1 cellular context compared by ENCODE assay signal in genomic region chr6:80106418-80107235, GRCh38.
TF ChIP-seq lines count a peak whose summit lies in the region.

BCKDHB (plus strand) TSS chr6:80106671; CDS start chr6:80106694, 23 bp downstream.

TF ChIP-seq in HepG2, 621 proteins besides CTCF, POLR2A, EP300 and RAD21 (continued from another document and continues in another):
- TF ChIP-seq, protein P1, sequence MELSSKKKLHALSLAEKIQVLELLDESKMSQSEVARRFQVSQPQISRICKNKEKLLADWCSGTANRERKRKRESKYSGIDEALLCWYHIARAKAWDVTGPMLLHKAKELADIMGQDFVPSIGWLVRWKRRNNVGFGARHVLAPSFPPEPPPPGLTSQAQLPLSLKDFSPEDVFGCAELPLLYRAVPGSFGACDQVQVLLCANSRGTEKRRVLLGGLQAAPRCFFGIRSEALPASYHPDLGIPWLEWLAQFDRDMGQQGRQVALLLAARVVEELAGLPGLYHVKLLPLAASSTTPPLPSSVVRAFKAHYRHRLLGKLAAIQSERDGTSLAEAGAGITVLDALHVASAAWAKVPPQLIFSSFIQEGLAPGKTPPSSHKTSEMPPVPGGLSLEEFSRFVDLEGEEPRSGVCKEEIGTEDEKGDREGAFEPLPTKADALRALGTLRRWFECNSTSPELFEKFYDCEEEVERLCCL (CRISPR knock-in tag; IDR thresholded peaks at IDR 0.05; ENCODE audit: borderline replicate concordance), result no peak
- TF ChIP-seq ZNF660 (CRISPR knock-in tag; IDR thresholded peaks at IDR 0.05; ENCODE audit: borderline replicate concordance, low read depth) (no peak), KLF16 (CRISPR knock-in tag; IDR thresholded peaks at IDR 0.05) (0 out of 4 replicates have a peak, but pooled peaks of 1 of the 2 experiments have one; percentile 64), GMEB1 (CRISPR knock-in tag; IDR thresholded peaks at IDR 0.05; ENCODE audit: borderline replicate concordance) (peak; percentile 81), ZFP82 (CRISPR knock-in tag; IDR thresholded peaks at IDR 0.05; ENCODE audit: borderline replicate concordance) (0 out of 2 replicates have a peak, but pooled peaks have one; percentile 26), ZNF343 (CRISPR knock-in tag; IDR thresholded peaks at IDR 0.05) (no peak), NFKBIZ (CRISPR knock-in tag; IDR thresholded peaks at IDR 0.05) (no peak), MIER2 (CRISPR knock-in tag; IDR thresholded peaks at IDR 0.05) (no peak), PRDM15 (CRISPR knock-in tag; IDR thresholded peaks at IDR 0.05) (no peak), MAZ (IDR thresholded peaks at IDR 0.05; ENCODE audit: borderline replicate concordance, low read depth, low read length) (0 out of 2 replicates have a peak, but pooled peaks have one; percentile 41), MAZ (CRISPR knock-in tag; IDR thresholded peaks at IDR 0.05; ENCODE audit: low read depth) (peak; percentile 56), ZNF7 (CRISPR knock-in tag; IDR thresholded peaks at IDR 0.05) (no peak), PRPF4 (IDR thresholded peaks at IDR 0.05; ENCODE audit: low read depth, low read length, poor library complexity, severe bottlenecking) (no peak), REST (IDR thresholded peaks at IDR 0.05; ENCODE audit: borderline replicate concordance in 1 of 2, low read depth in 1 of 2, low read length in 2 of 2) (peak in 1 of 2 experiments; percentile 35; a peak in 1 of 4 replicates), ZNF335 (CRISPR knock-in tag; IDR thresholded peaks at IDR 0.05) (0 out of 2 replicates have a peak, but pooled peaks have one; percentile 29), TFAP4 (IDR thresholded peaks at IDR 0.05; ENCODE audit: borderline replicate concordance, low read depth) (peak; percentile 35; the same call in 1 of the 2 replicates), HNF4A (CRISPR knock-in tag; IDR thresholded peaks at IDR 0.05) (no peak), ZNF782 (CRISPR knock-in tag; IDR thresholded peaks at IDR 0.05; ENCODE audit: borderline replicate concordance) (no peak), ZNF879 (CRISPR knock-in tag; IDR thresholded peaks at IDR 0.05) (no peak), RFX5 (IDR thresholded peaks at IDR 0.05; ENCODE audit: low read depth, low read length) (peak; percentile 69; the same call in 1 of the 2 replicates), SNAI1 (CRISPR knock-in tag; IDR thresholded peaks at IDR 0.05; ENCODE audit: borderline replicate concordance) (peak; percentile 71; the same call in 1 of the 2 replicates), ZFAT (CRISPR knock-in tag; conservative IDR thresholded peaks at IDR 0.05) (0 out of 2 replicates have a peak, but pooled peaks have one; percentile 56), TAF15 (IDR thresholded peaks at IDR 0.05; ENCODE audit: low read depth, low read length, poor library complexity, severe bottlenecking) (no peak), HOXA3 (CRISPR knock-in tag; IDR thresholded peaks at IDR 0.05) (peak; percentile 76), CEBPB (IDR thresholded peaks at IDR 0.05; ENCODE audit: borderline replicate concordance, low read depth, low read length) (no peak), SRSF4 (IDR thresholded peaks at IDR 0.05; ENCODE audit: low read depth, low read length, poor library complexity, severe bottlenecking) (no peak), HIVEP1 (CRISPR knock-in tag; IDR thresholded peaks at IDR 0.05) (peak; percentile 90), ZNF766 (CRISPR knock-in tag; IDR thresholded peaks at IDR 0.05; ENCODE audit: borderline replicate concordance) (peak; percentile 73; the same call in 1 of the 2 replicates), NFYC (CRISPR knock-in tag; IDR thresholded peaks at IDR 0.05) (peak; percentile 89), NPAS2 (CRISPR knock-in tag; IDR thresholded peaks at IDR 0.05; ENCODE audit: borderline replicate concordance) (no peak), PBX3 (CRISPR knock-in tag; IDR thresholded peaks at IDR 0.05; ENCODE audit: borderline replicate concordance) (0 out of 2 replicates have a peak, but pooled peaks have one; percentile 51)
- TF ChIP-seq, protein P2, sequence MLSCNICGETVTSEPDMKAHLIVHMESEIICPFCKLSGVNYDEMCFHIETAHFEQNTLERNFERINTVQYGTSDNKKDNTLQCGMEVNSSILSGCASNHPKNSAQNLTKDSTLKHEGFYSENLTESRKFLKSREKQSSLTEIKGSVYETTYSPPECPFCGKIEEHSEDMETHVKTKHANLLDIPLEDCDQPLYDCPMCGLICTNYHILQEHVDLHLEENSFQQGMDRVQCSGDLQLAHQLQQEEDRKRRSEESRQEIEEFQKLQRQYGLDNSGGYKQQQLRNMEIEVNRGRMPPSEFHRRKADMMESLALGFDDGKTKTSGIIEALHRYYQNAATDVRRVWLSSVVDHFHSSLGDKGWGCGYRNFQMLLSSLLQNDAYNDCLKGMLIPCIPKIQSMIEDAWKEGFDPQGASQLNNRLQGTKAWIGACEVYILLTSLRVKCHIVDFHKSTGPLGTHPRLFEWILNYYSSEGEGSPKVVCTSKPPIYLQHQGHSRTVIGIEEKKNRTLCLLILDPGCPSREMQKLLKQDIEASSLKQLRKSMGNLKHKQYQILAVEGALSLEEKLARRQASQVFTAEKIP (CRISPR knock-in tag; IDR thresholded peaks at IDR 0.05; ENCODE audit: borderline replicate concordance), result no peak
- TF ChIP-seq, protein P3, sequence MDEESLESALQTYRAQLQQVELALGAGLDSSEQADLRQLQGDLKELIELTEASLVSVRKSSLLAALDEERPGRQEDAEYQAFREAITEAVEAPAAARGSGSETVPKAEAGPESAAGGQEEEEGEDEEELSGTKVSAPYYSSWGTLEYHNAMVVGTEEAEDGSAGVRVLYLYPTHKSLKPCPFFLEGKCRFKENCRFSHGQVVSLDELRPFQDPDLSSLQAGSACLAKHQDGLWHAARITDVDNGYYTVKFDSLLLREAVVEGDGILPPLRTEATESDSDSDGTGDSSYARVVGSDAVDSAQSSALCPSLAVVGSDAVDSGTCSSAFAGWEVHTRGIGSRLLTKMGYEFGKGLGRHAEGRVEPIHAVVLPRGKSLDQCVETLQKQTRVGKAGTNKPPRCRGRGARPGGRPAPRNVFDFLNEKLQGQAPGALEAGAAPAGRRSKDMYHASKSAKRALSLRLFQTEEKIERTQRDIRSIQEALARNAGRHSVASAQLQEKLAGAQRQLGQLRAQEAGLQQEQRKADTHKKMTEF (CRISPR knock-in tag; IDR thresholded peaks at IDR 0.05), result peak; percentile 87
- TF ChIP-seq, protein P4, sequence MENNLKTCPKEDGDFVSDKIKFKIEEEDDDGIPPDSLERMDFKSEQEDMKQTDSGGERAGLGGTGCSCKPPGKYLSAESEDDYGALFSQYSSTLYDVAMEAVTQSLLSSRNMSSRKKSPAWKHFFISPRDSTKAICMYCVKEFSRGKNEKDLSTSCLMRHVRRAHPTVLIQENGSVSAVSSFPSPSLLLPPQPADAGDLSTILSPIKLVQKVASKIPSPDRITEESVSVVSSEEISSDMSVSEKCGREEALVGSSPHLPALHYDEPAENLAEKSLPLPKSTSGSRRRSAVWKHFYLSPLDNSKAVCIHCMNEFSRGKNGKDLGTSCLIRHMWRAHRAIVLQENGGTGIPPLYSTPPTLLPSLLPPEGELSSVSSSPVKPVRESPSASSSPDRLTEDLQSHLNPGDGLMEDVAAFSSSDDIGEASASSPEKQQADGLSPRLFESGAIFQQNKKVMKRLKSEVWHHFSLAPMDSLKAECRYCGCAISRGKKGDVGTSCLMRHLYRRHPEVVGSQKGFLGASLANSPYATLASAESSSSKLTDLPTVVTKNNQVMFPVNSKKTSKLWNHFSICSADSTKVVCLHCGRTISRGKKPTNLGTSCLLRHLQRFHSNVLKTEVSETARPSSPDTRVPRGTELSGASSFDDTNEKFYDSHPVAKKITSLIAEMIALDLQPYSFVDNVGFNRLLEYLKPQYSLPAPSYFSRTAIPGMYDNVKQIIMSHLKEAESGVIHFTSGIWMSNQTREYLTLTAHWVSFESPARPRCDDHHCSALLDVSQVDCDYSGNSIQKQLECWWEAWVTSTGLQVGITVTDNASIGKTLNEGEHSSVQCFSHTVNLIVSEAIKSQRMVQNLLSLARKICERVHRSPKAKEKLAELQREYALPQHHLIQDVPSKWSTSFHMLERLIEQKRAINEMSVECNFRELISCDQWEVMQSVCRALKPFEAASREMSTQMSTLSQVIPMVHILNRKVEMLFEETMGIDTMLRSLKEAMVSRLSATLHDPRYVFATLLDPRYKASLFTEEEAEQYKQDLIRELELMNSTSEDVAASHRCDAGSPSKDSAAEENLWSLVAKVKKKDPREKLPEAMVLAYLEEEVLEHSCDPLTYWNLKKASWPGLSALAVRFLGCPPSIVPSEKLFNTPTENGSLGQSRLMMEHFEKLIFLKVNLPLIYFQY (CRISPR knock-in tag; IDR thresholded peaks at IDR 0.05; ENCODE audit: borderline replicate concordance), result no peak
